9 cellular contexts compared by ENCODE assay signal in the genomic region with DNA sequence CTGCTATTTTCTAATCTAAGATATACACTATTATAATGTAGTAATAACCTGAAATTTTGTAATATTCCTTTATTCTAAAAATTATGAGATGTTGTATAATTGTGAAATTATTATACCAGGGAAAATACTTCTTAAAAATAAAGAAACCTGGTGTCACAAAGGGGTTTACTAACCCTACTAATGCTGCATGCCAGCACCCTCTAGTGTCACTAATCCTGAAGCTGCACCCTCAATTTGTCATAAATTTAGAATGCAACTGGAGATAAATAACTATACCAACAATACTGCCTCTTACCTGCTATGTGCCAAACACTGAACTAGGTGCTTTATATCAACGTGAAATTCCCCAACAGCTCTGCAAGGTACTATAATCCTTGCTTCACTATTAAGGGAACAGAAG. TPM values are rescaled to one million over a fixed set of nuclear protein-coding genes. Genes with fewer than 3 reads are reported as not detected.
DNase-seq lines count a peak whose midpoint lies in the region; ATAC-seq and TF ChIP-seq lines count a peak whose summit lies in the region.
"Had no signal": no experiment of that assay in that cellular context is flagged by ENCODE, and none has a peak within 500 bp of the region (broad histone marks: within the 10 kb centered on the region; RNA-seq: fewer than 3 reads in every experiment).

No MANE protein-coding gene starts in this region.

- H4K20me1 ChIP-seq in KMS-11 (ENCODE audit: insufficient read depth): no peaks in the 10 kb centered on the region

- H3K4me1 ChIP-seq in KMS-11 (ENCODE audit: low read depth, poor library complexity, severe bottlenecking) (no peaks in the 10 kb centered on the region), body of pancreas (peaks cover 12% of the 10 kb centered on the region)

- DNase-seq in EH (ENCODE audit: low read depth) (peak; percentile 32), body of pancreas (peak in 2 of 4 donors; percentile 15 to 22), lung microvascular endothelial cell (ENCODE audit: low read depth in 2 of 2) (peak; percentile 20 to 46), SHP77 (lab: John Stamatoyannopoulos, UW) (no peak), NK-92 (lab: John Stamatoyannopoulos, UW; ENCODE audit: unreplicated experiment) (no peak)
- no peak for DNase-seq in activated effector memory CD4-positive, alpha-beta T cell treated with Interleukin-2 at 50 U/mL for 16 hours
- DNase-seq: activated CD8-positive, alpha-beta memory T cell treated with anti-CD3 and anti-CD28 coated beads, Interleukin-2, amount 50 U/mL, for 4 hours had no signal

- no peaks in the 10 kb centered on the region for H3K9me3 ChIP-seq in body of pancreas

- ATAC-seq in body of pancreas: no peak
- no peak for ATAC-seq in HG03139 (IDR thresholded peaks at IDR 0.05; ENCODE audit: unreplicated experiment)

- WGBS in body of pancreas, 2 donors: 29 to 38% methylated on average over 1 of the region's 1 CpG

- H3K27ac ChIP-seq in KMS-11 (no peak overlapping the region), body of pancreas (no peak overlapping the region)

- H3K79me2 ChIP-seq in KMS-11 (ENCODE audit: insufficient read depth, low read depth): no peaks in the 10 kb centered on the region

- no peak overlapping the region for H2AFZ ChIP-seq in KMS-11 (ENCODE audit: low read depth)

- no peaks in the 10 kb centered on the region; the same call in 1 of the 2 replicates for H3K36me3 ChIP-seq in KMS-11 (ENCODE audit: insufficient read depth)
- H3K36me3 ChIP-seq in body of pancreas (replicated peaks in 1 of 2; ENCODE audit: insufficient read depth in 1 of 2, low read depth in 2 of 2): peaks cover 0 to 3% of the 10 kb centered on the region in 2 donors

- H3K4me2 ChIP-seq in KMS-11: no peak overlapping the region

- no peak for TF ChIP-seq POLR2A in body of pancreas (IDR thresholded peaks at IDR 0.05)

- no peaks in the 10 kb centered on the region for H3K27me3 ChIP-seq in KMS-11 (ENCODE audit: insufficient read depth, low read depth)
- H3K27me3 ChIP-seq in body of pancreas: no peaks in the 10 kb centered on the region

- H3K4me3 ChIP-seq in KMS-11 (IDR thresholded peaks at IDR 0.05; ENCODE audit: insufficient read depth, low read depth, low read length): no peak overlapping the region
- no peak overlapping the region for H3K4me3 ChIP-seq in body of pancreas

- H3K9ac ChIP-seq in KMS-11: no peak overlapping the region

- intact Hi-C loops in body of pancreas (cut with DNase I): no loop called here

- TF ChIP-seq CTCF in KMS-11 (conservative IDR thresholded peaks at IDR 0.05; ENCODE audit: low read depth, low read length) (peak; percentile 38; the same call in 1 of the 2 replicates), body of pancreas (IDR thresholded peaks at IDR 0.05) (peak in 6 of 7 experiments; percentile 18 to 40 (median 34))

RNA-seq across cellular contexts. Expression of gene TM9SF3, which starts 30.8 kb away (rescaled TPM):
- total RNA-seq in body of pancreas: 10 to 100 TPM; 73.7 to 75.2 TPM
- 63.9 and 86.7 TPM in 2 replicates for total RNA-seq in lung microvascular endothelial cell

RNA-seq across cellular contexts. Expression of gene TLL2, which starts 42.3 kb away (rescaled TPM):
- total RNA-seq in body of pancreas (not detected), lung microvascular endothelial cell (under 0.01 TPM in 2 replicates)

Comparison
In these comparisons a context has a peak if more than half of its experiments do, and no peak if none do; other contexts are left out.
1. DNase-seq: peak in EH (single experiment) and lung microvascular endothelial cell (2 of 2); none in activated effector memory CD4-positive, alpha-beta T cell treated with Interleukin-2 at 50 U/mL for 16 hours (single experiment), SHP77 (0 of 2) and NK-92 (single experiment).